In the genomic region with DNA sequence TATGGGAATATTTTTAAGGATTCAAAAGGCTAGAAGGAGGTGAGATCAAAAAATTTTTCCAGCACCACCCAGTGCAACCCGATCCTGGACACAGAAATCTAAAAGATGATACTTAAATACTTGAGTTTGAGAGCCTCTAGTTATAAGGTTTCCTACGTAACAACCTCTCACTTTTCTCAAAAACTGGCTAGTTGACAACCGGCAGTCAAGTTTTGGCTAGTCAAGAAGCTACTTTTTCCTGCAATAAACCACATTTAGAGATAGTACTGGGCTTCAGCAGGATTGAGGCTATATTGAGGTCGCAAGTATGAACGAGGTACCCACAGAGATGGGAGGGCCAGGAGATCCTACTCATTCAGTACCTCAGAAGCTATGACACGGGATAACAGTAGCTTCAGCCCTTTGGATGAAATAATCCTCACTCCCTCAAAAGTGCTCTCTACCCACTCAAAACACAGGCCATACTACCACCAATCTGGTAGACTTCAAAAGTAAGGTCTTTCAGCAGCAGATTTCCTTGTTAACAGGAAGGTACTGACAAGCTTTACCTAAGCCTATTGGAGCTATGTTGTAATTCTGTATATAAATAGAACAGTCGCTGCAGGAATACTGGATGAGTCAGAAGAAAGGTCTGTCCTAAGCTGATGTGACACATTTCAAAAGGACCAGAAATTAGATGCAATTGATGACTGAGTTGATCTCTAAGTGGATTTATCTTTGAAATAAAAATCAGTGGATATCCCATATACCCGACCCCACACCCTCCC, we compare ENCODE assay signal across 9 cellular contexts. TPM values are rescaled to one million over a fixed set of nuclear protein-coding genes. Genes with fewer than 3 reads are reported as not detected.
DNase-seq lines count a peak whose midpoint lies in the region; ATAC-seq and TF ChIP-seq lines count a peak whose summit lies in the region.
"Had no signal": no experiment of that assay in that cellular context is flagged by ENCODE, and none has a peak within 500 bp of the region (broad histone marks: within the 10 kb centered on the region; RNA-seq: fewer than 3 reads in every experiment).

No MANE protein-coding gene starts in this region.

- H3K27me3 ChIP-seq in CD4-positive, alpha-beta T cell (ENCODE audit: control insufficient read depth, insufficient read depth, low read length) = no peaks in the 10 kb centered on the region

- POLR2A ChIA-PET in CD4-positive, alpha-beta T cell (lab: Charles Lee) = interaction anchor here (0.9 to 3.2 kb wide), 3 partner anchors 18 to 398 kb away, joined by 3 to 16 read pairs (median 8); a partner anchor contains a TSS

- peak overlapping the region; percentile 86 for H3K4me3 Mint-ChIP-seq in CD4-positive, alpha-beta T cell
- H3K4me3 Mint-ChIP-seq in IgD-negative memory B cell (peak overlapping the region; percentile 82 to 99 (median 89)), chondrocyte (ENCODE audit: unreplicated experiment) (peak overlapping the region; percentile 91)

- H3K9me3 ChIP-seq in CD4-positive, alpha-beta T cell (ENCODE audit: control insufficient read depth, low read length) = no peaks in the 10 kb centered on the region

- no peaks in the 10 kb centered on the region for H3K27me3 Mint-ChIP-seq in CD4-positive, alpha-beta T cell
- H3K27me3 Mint-ChIP-seq in IgD-negative memory B cell = peaks cover 8% of the 10 kb centered on the region
- H3K27me3 Mint-ChIP-seq in chondrocyte (ENCODE audit: low read depth) = no peaks in the 10 kb centered on the region

- no peak for TF ChIP-seq POLR2A in GM18505 (IDR thresholded peaks at IDR 0.05; ENCODE audit: borderline replicate concordance, extremely low read depth, insufficient read depth, insufficient read length)

- ATAC-seq in CD4-positive, alpha-beta T cell (ENCODE audit: poor library complexity) = no peak
- no peak for ATAC-seq in GM18505 (IDR thresholded peaks at IDR 0.05; ENCODE audit: unreplicated experiment)

- no peak for TF ChIP-seq CTCF in CD4-positive, alpha-beta T cell (IDR thresholded peaks at IDR 0.05)
- TF ChIP-seq CTCF in chondrocyte (IDR thresholded peaks at IDR 0.05) = no peak

- peaks cover 91% of the 10 kb centered on the region for H3K4me1 Mint-ChIP-seq in CD4-positive, alpha-beta T cell (ENCODE audit: low read depth)
- H3K4me1 Mint-ChIP-seq in IgD-negative memory B cell = peaks cover 39 to 66% (median 44%) of the 10 kb centered on the region in 3 donors
- peaks cover 50% of the 10 kb centered on the region for H3K4me1 Mint-ChIP-seq in chondrocyte (ENCODE audit: low read depth)

- H3K27ac Mint-ChIP-seq in CD4-positive, alpha-beta T cell = peak overlapping the region; percentile 98
- H3K27ac Mint-ChIP-seq in IgD-negative memory B cell (peak overlapping the region; percentile 17 to 97 (median 47)), chondrocyte (ENCODE audit: unreplicated experiment) (no peak overlapping the region)

- H3K27ac ChIP-seq in CD4-positive, alpha-beta T cell (ENCODE audit: low read depth, low read length) = no peak overlapping the region

- no peaks in the 10 kb centered on the region for H3K9me3 Mint-ChIP-seq in CD4-positive, alpha-beta T cell
- H3K9me3 Mint-ChIP-seq in IgD-negative memory B cell = no peaks in the 10 kb centered on the region
- no peaks in the 10 kb centered on the region for H3K9me3 Mint-ChIP-seq in chondrocyte (ENCODE audit: low read depth)

- intact Hi-C loops in CD4-positive, alpha-beta T cell (cut with DNase I, micrococcal nuclease) = loop anchor here (2.0 to 10.0 kb wide), 9 partner anchors 13 to 907 kb away; a partner anchor contains a TSS
- intact Hi-C loops in posterior cingulate gyrus (cut with DNase I) = loop anchor here (2.0 to 5.0 kb wide), 5 partner anchors 93 to 398 kb away; a partner anchor contains a TSS

- H3K36me3 Mint-ChIP-seq in CD4-positive, alpha-beta T cell (ENCODE audit: low read depth) = peaks cover 9% of the 10 kb centered on the region
- H3K36me3 Mint-ChIP-seq in IgD-negative memory B cell = no peaks in the 10 kb centered on the region
- no peaks in the 10 kb centered on the region for H3K36me3 Mint-ChIP-seq in chondrocyte (ENCODE audit: low read depth)

- no peak for DNase-seq in CD4-positive, alpha-beta T cell
- no peak for DNase-seq in chondrocyte (ENCODE audit: low spot score)
- DNase-seq in myocyte (ENCODE audit: low read depth) = peak; percentile 50
- DNase-seq in posterior cingulate gyrus = no peak
- DNase-seq in NCI-H1694 treated with DMSO at 0.1 percent for 48 hours (lab: John Stamatoyannopoulos, UW) = no peak
- DNase-seq in globus pallidus (ENCODE audit: low spot score) = no peak
- DNase-seq: NCI-H226 had no signal

- CTCF ChIA-PET in CD4-positive, alpha-beta T cell (lab: Charles Lee) = interaction anchor here (0.7 to 1.3 kb wide), 3 partner anchors 17 to 335 kb away, joined by 3 to 4 read pairs (median 3); a partner anchor contains a TSS

RNA-seq across cellular contexts. Expression of a gene that starts 1.5 kb away (rescaled TPM):
- 1 to 10 TPM; 1.8 to 2.8 TPM for total RNA-seq in CD4-positive, alpha-beta T cell
- 7.6 TPM for polyA plus RNA-seq in IgD-negative memory B cell
- 52.2 to 57.7 TPM (median 55.5 TPM) in 3 replicates for total RNA-seq in chondrocyte
- 14.1 and 19.7 TPM in 2 replicates for total RNA-seq in myocyte
- polyA plus RNA-seq in myocyte (2012) = 13.9 TPM
